8 cellular contexts compared by ENCODE assay signal in genomic region chr7:23680417-23681405, GRCh38. TPM values are rescaled to one million over a fixed set of nuclear protein-coding genes. Genes with fewer than 3 reads are reported as not detected.
DNase-seq lines count a peak whose midpoint lies in the region; ATAC-seq and TF ChIP-seq lines count a peak whose summit lies in the region.

No MANE protein-coding gene starts in this region.

- peak overlapping the region; percentile 40 for H3K4ac ChIP-seq in trophoblast cell (ENCODE audit: low read depth, low read length)

- H3K23ac ChIP-seq in trophoblast cell (ENCODE audit: low read length), result no peak overlapping the region

- H3K4me1 ChIP-seq in adrenal gland (replicated peaks in 1 of 2) (peaks cover 4 to 10% of the 10 kb centered on the region in 2 donors), trophoblast cell (ENCODE audit: control insufficient read depth in 1 of 2, insufficient read depth in 2 of 2, low read length in 2 of 2) (peaks cover 3 to 6% of the 10 kb centered on the region in 2 experiments), uterus (no peaks in the 10 kb centered on the region)

- DNase-seq in AG04449 (ENCODE audit: low read depth, low spot score) (no peak), RKO (ENCODE audit: low spot score) (peak; percentile 87), adrenal gland (peak; percentile 42 to 80 (median 57)), left cardiac atrium (peak; percentile 63), trophoblast cell (peak in 1 of 2 donors; percentile 29), uterus (peak; percentile 34 to 54)

- peak overlapping the region; percentile 92 for H2AFZ ChIP-seq in trophoblast cell (ENCODE audit: insufficient read depth, low read length, poor library complexity)

- H4K91ac ChIP-seq in trophoblast cell (ENCODE audit: low read depth, low read length), result peak overlapping the region; percentile 5

- H3K9me3 ChIP-seq in adrenal gland (replicated peaks in 1 of 3) (no peaks in the 10 kb centered on the region), trophoblast cell (ENCODE audit: insufficient read depth, low read depth, low read length) (no peaks in the 10 kb centered on the region), uterus (no peaks in the 10 kb centered on the region)

- H2BK120ac ChIP-seq in trophoblast cell (ENCODE audit: insufficient read depth, low read length, poor library complexity), result no peak overlapping the region

- ATAC-seq in HG03378 (IDR thresholded peaks at IDR 0.05; ENCODE audit: unreplicated experiment) (peak; percentile 17), left cardiac atrium (peak; percentile 71 to 82)

- H3K14ac ChIP-seq in trophoblast cell (ENCODE audit: low read length), result peak overlapping the region; percentile 74

- peak overlapping the region; percentile 66 for H3K18ac ChIP-seq in trophoblast cell (ENCODE audit: low read length)

- H2AK5ac ChIP-seq in trophoblast cell (ENCODE audit: low read length), result no peak overlapping the region

- intact Hi-C loops in adrenal gland (cut with DNase I) (loop anchor here in 1 of 2 donors (5.0 kb wide), 1 partner anchor 83 kb away; the partner anchor contains the start of gene CCDC126), left cardiac atrium (cut with DNase I) (loop anchor here in 1 of 2 donors (5.0 kb wide), 1 partner anchor 83 kb away; the partner anchor contains the start of gene CCDC126), uterus (cut with DNase I; ENCODE audit: low total_unique reads) (no loop called here)

- in situ Hi-C loops in GM18951 (cut with MboI; ENCODE audit: low sequenced_read_pairs, unreplicated experiment), result no loop called here

- peak overlapping the region; percentile 84 for H4K8ac ChIP-seq in trophoblast cell (ENCODE audit: low read depth, low read length)

- no peaks in the 10 kb centered on the region for H3K27me3 ChIP-seq in adrenal gland
- no peaks in the 10 kb centered on the region for H3K27me3 ChIP-seq in trophoblast cell (ENCODE audit: insufficient read depth, low read length)
- H3K27me3 ChIP-seq in uterus, result no peaks in the 10 kb centered on the region

- POLR2A ChIA-PET in AG04449 (lab: Yijun Ruan, JAX), result no interaction called here

- peak overlapping the region; percentile 19 for H4K12ac ChIP-seq in trophoblast cell (ENCODE audit: low read depth, low read length)

- CTCF ChIA-PET in AG04449 (lab: Yijun Ruan, JAX), result interaction anchor here (0.6 to 3.5 kb wide), 9 partner anchors 10 to 83 kb away, joined by 3 to 14 read pairs (median 5); partner anchors contain the start of genes CCDC126 and STK31

- H3K4me3 ChIP-seq in AG04449 (ENCODE audit: low read depth, low read length) (peak overlapping the region; percentile 64), adrenal gland (peak overlapping the region; percentile 12 to 74 (median 60)), trophoblast cell (ENCODE audit: low read depth, low read length) (peak overlapping the region; percentile 76), uterus (peak overlapping the region; percentile 49 to 64)

- no peaks in the 10 kb centered on the region for H3K36me3 ChIP-seq in adrenal gland (replicated peaks in 1 of 2)
- H3K36me3 ChIP-seq in trophoblast cell (ENCODE audit: control insufficient read depth in 1 of 2, insufficient read depth in 2 of 2, low read length in 2 of 2), result peaks cover 0 to 2% of the 10 kb centered on the region in 2 experiments
- H3K36me3 ChIP-seq in uterus, result no peaks in the 10 kb centered on the region

- H2BK5ac ChIP-seq in trophoblast cell (ENCODE audit: low read depth, low read length, poor library complexity), result no peak overlapping the region

- H3K4me2 ChIP-seq in trophoblast cell (ENCODE audit: low read length), result peak overlapping the region; percentile 68

- H3K9ac ChIP-seq in trophoblast cell (ENCODE audit: low read length), result no peak overlapping the region

- TF ChIP-seq POLR2A in GM18951 (IDR thresholded peaks at IDR 0.05; ENCODE audit: extremely low read depth, insufficient read depth, insufficient read length) (peak; percentile 24), adrenal gland (IDR thresholded peaks at IDR 0.05) (peak in 1 of 2 donors; percentile 23), uterus (IDR thresholded peaks at IDR 0.05) (peak in 1 of 2 donors; percentile 29)

- H3K79me1 ChIP-seq in trophoblast cell (ENCODE audit: low read length), result peaks cover 2% of the 10 kb centered on the region

- H3K79me2 ChIP-seq in trophoblast cell (ENCODE audit: control insufficient read depth, insufficient read depth, low read length, poor library complexity), result peaks cover 5% of the 10 kb centered on the region

- no peak for TF ChIP-seq CTCF in AG04449 (IDR thresholded peaks at IDR 0.05; ENCODE audit: insufficient read depth, low read length, missing control alignments)
- peak in 1 of 6 experiments; percentile 14 for TF ChIP-seq CTCF in adrenal gland (IDR thresholded peaks at IDR 0.05)
- TF ChIP-seq CTCF in uterus (IDR thresholded peaks at IDR 0.05), result no peak

- H3K27ac ChIP-seq in adrenal gland (peak overlapping the region in 4 of 5 donors; percentile 46 to 83 (median 68)), trophoblast cell (ENCODE audit: low read depth, low read length) (no peak overlapping the region), uterus (peak overlapping the region; percentile 79 to 87)

- no peak overlapping the region for H2BK12ac ChIP-seq in trophoblast cell (ENCODE audit: low read length)

- WGBS in adrenal gland, 4 donors, result 7 to 23% (median 8%) methylated on average over 14 to 42 of the region's 42 CpGs
- no CpG with 5 or more reads among the region's 42 CpGs for WGBS in trophoblast cell (ENCODE audit: extremely low coverage, insufficient coverage, insufficient read length)

RNA-seq across cellular contexts. Expression of gene FAM221A, which starts 0.7 kb away (rescaled TPM):
- 1 to 10 TPM; 1.3 to 4.9 (median 4.0) TPM for total RNA-seq in adrenal gland
- 1 to 10 TPM; 4.3 to 5.6 (median 5.2) TPM for polyA plus RNA-seq in adrenal gland
- total RNA-seq in left cardiac atrium, result 1 to 10 TPM; 3.0 to 4.1 TPM
- polyA plus RNA-seq in trophoblast cell (2013), result 2.0 and 2.3 TPM in 2 replicates
- 10 to 100 TPM in 1 of 4 donors, 1 to 10 TPM in 3; 4.7 to 11.5 (median 6.5) TPM for total RNA-seq in uterus

RNA-seq across cellular contexts. Expression of gene STK31, which starts 29.3 kb away (rescaled TPM):
- total RNA-seq in adrenal gland (under 1 TPM in 5 of 8 donors, not detected in 3; 0.22 to 0.78 (median 0.42) TPM), left cardiac atrium (under 1 TPM; 0.06 to 0.21 TPM), uterus (1 to 10 TPM in 2 of 4 donors, not detected in 2; 2.1 TPM)
- under 1 TPM in 2 of 3 donors, not detected in 1; 0.27 to 0.40 TPM for polyA plus RNA-seq in adrenal gland
- 0.10 and 0.15 TPM in 2 replicates for polyA plus RNA-seq in trophoblast cell (2013)
